9 cellular contexts compared by ENCODE assay signal in genomic region chr7:7567898-7568531, GRCh38. TPM values are rescaled to one million over a fixed set of nuclear protein-coding genes. Genes with fewer than 3 reads are reported as not detected.
DNase-seq lines count a peak whose midpoint lies in the region; ATAC-seq, FAIRE-seq and TF ChIP-seq lines count a peak whose summit lies in the region.
"Had no signal": no experiment of that assay in that cellular context is flagged by ENCODE, and none has a peak within 500 bp of the region (broad histone marks: within the 10 kb centered on the region; RNA-seq: fewer than 3 reads in every experiment).

No MANE protein-coding gene starts in this region.

- WGBS in HepG2 (ENCODE audit: low lambda C conversion rate), result 48% methylated on average over 2 of the region's 2 CpGs

- no peak overlapping the region for H2AFZ ChIP-seq in HepG2 (ENCODE audit: low read length)

- in situ Hi-C loops in HepG2 (cut with HindIII; ENCODE audit: extremely low pct_ligation_motif_present, low pct_unique_long_range_greater_than_20kb), result no loop called here

- H3K27me3 ChIP-seq in HepG2 (ENCODE audit: control insufficient read depth in 1 of 2, insufficient read depth in 2 of 2, low read length in 2 of 2) (no peaks in the 10 kb centered on the region), upper lobe of right lung (no peaks in the 10 kb centered on the region)

- H3K9ac ChIP-seq in HepG2 (ENCODE audit: insufficient read depth, low read depth, low read length), result peak overlapping the region; percentile 89

- no peak for TF ChIP-seq RAD21 in HepG2 (CRISPR knock-in tag; IDR thresholded peaks at IDR 0.05)

- no peak for TF ChIP-seq CTCF in HepG2 (CRISPR knock-in tag; IDR thresholded peaks at IDR 0.05)
- no peak for TF ChIP-seq CTCF in upper lobe of right lung (IDR thresholded peaks at IDR 0.05)
- no peak for TF ChIP-seq CTCF in D721Med (IDR thresholded peaks at IDR 0.05; ENCODE audit: insufficient read depth, missing control alignments)

- TF ChIP-seq EP300 in HepG2 (IDR thresholded peaks at IDR 0.05; ENCODE audit: low read depth in 2 of 2, low read length in 2 of 2) (no peak), HepG2 (CRISPR knock-in tag; IDR thresholded peaks at IDR 0.05; ENCODE audit: borderline replicate concordance) (no peak)

- H4K20me1 ChIP-seq in HepG2 (ENCODE audit: insufficient read depth, low read length), result no peaks in the 10 kb centered on the region

- FAIRE-seq in HepG2 (lab: Jason Lieb, UNC) (no peak), D721Med (lab: Jason Lieb, UNC) (no peak)

- CTCF ChIA-PET in activated naive CD4-positive, alpha-beta T cell treated with anti-CD3 and anti-CD28 coated beads, Interleukin-2, amount 10 ng/mL, durations not matched to agents 7 days and 5 days (lab: Charles Lee), result interaction anchor here (1.2 kb wide), 1 partner anchor 465 kb away, joined by 3 read pairs; no protein-coding TSS in a partner anchor
- CTCF ChIA-PET in HepG2 (lab: Yijun Ruan, JAX; ENCODE audit: low intra/inter-chr PET ratio, low total read pairs), result no interaction called here

- H3K27me3 Mint-ChIP-seq in activated naive CD4-positive, alpha-beta T cell treated with anti-CD3 and anti-CD28 coated beads, Interleukin-2, amount 10 ng/mL, durations not matched to agents 7 days and 5 days, result no peaks in the 10 kb centered on the region
- peaks cover 4% of the 10 kb centered on the region for H3K27me3 Mint-ChIP-seq in activated T-helper 2 cell treated with anti-CD3 and anti-CD28 coated beads, Interferon-gamma antibody, Interleukin-2, Interleukin-4, amounts not matched to agents 10 μg/mL and 5 μg/mL and 100 μg/mL, durations not matched to agents 14 hours and 24 hours and 36 hours (ENCODE audit: low read depth)

- POLR2A ChIA-PET in HepG2 (lab: Yijun Ruan, JAX), result interaction anchor here (1.7 kb wide), 1 partner anchor 72 kb away, joined by 4 read pairs; the partner anchor contains the start of gene UMAD1

- H3K4me1 Mint-ChIP-seq in activated naive CD4-positive, alpha-beta T cell treated with anti-CD3 and anti-CD28 coated beads, Interleukin-2, amount 10 ng/mL, durations not matched to agents 7 days and 5 days, result peaks cover 43% of the 10 kb centered on the region
- H3K4me1 Mint-ChIP-seq in activated T-helper 2 cell treated with anti-CD3 and anti-CD28 coated beads, Interferon-gamma antibody, Interleukin-2, Interleukin-4, amounts not matched to agents 10 μg/mL and 5 μg/mL and 100 μg/mL, durations not matched to agents 14 hours and 24 hours and 36 hours (ENCODE audit: low read depth), result peaks cover 35% of the 10 kb centered on the region

- H3K27ac ChIP-seq in HepG2 (ENCODE audit: extremely low read length, insufficient read depth, low read length) (no peak overlapping the region), upper lobe of right lung (peak overlapping the region; percentile 90)

- peak overlapping the region; percentile 89 for H3K27ac Mint-ChIP-seq in activated naive CD4-positive, alpha-beta T cell treated with anti-CD3 and anti-CD28 coated beads, Interleukin-2, amount 10 ng/mL, durations not matched to agents 7 days and 5 days
- H3K27ac Mint-ChIP-seq in activated T-helper 2 cell treated with anti-CD3 and anti-CD28 coated beads, Interferon-gamma antibody, Interleukin-2, Interleukin-4, amounts not matched to agents 10 μg/mL and 5 μg/mL and 100 μg/mL, durations not matched to agents 14 hours and 24 hours and 36 hours, result peak overlapping the region; percentile 34

- peaks cover 48% of the 10 kb centered on the region for H3K79me2 ChIP-seq in HepG2 (ENCODE audit: insufficient read depth, low read length)

- TSS peak; percentile 64 for BruUV-seq in HepG2 (replicated peaks; lab: Mats Ljungman, UMichigan)

- peaks cover under 1 to 10% of the 10 kb centered on the region in 2 experiments; a peak in 3 of 5 replicates for H3K36me3 ChIP-seq in HepG2 (replicated peaks in 1 of 2; ENCODE audit: control insufficient read depth in 1 of 2, insufficient read depth in 2 of 2, low read length in 2 of 2)
- peaks cover 7% of the 10 kb centered on the region for H3K36me3 ChIP-seq in upper lobe of right lung

- peak overlapping the region; percentile 76 for H3K4me2 ChIP-seq in HepG2 (ENCODE audit: low read depth, low read length)

- H3K4me1 ChIP-seq in HepG2 (ENCODE audit: insufficient read depth, low read length) (peaks cover 42% of the 10 kb centered on the region), upper lobe of right lung (peaks cover 17% of the 10 kb centered on the region)

- H3K4me3 Mint-ChIP-seq in activated naive CD4-positive, alpha-beta T cell treated with anti-CD3 and anti-CD28 coated beads, Interleukin-2, amount 10 ng/mL, durations not matched to agents 7 days and 5 days, result peak overlapping the region; percentile 82
- H3K4me3 Mint-ChIP-seq in activated T-helper 2 cell treated with anti-CD3 and anti-CD28 coated beads, Interferon-gamma antibody, Interleukin-2, Interleukin-4, amounts not matched to agents 10 μg/mL and 5 μg/mL and 100 μg/mL, durations not matched to agents 14 hours and 24 hours and 36 hours (ENCODE audit: low read depth), result peak overlapping the region; percentile 76

- no peaks in the 10 kb centered on the region for H3K9me3 Mint-ChIP-seq in activated naive CD4-positive, alpha-beta T cell treated with anti-CD3 and anti-CD28 coated beads, Interleukin-2, amount 10 ng/mL, durations not matched to agents 7 days and 5 days
- H3K9me3 Mint-ChIP-seq in activated T-helper 2 cell treated with anti-CD3 and anti-CD28 coated beads, Interferon-gamma antibody, Interleukin-2, Interleukin-4, amounts not matched to agents 10 μg/mL and 5 μg/mL and 100 μg/mL, durations not matched to agents 14 hours and 24 hours and 36 hours, result no peaks in the 10 kb centered on the region

- H3K4me3 ChIP-seq in HepG2 (replicated peaks in 1 of 3; ENCODE audit: insufficient read depth in 1 of 3, low read depth in 2 of 3, low read length in 3 of 3) (peak overlapping the region; percentile 67 to 83 (median 79); a peak in 5 of 6 replicates), upper lobe of right lung (peak overlapping the region; percentile 74)

- DNase-seq in activated naive CD4-positive, alpha-beta T cell treated with anti-CD3 and anti-CD28 coated beads, Interleukin-2, amount 10 ng/mL, durations not matched to agents 7 days and 5 days, result no peak
- no peak for DNase-seq in activated naive CD4-positive, alpha-beta T cell treated with Interleukin-2 at 50 U/mL for 16 hours
- DNase-seq in activated T-helper 2 cell treated with anti-CD3 and anti-CD28 coated beads, Interferon-gamma antibody, Interleukin-2, Interleukin-4, amounts not matched to agents 10 μg/mL and 5 μg/mL and 100 μg/mL, durations not matched to agents 14 hours and 24 hours and 36 hours (ENCODE audit: low spot score), result no peak
- no peak for DNase-seq in HepG2 (ENCODE audit: low spot score)
- no peak for DNase-seq in upper lobe of right lung
- DNase-seq in D721Med (ENCODE audit: insufficient read length, low spot score), result no peak
- DNase-seq in NCI-H226, result no peak
- no peak for DNase-seq in central memory CD4-positive, alpha-beta T cell

- ATAC-seq in HepG2 (no peak), upper lobe of right lung (no peak)

- no peak for TF ChIP-seq POLR2A in HepG2 (IDR thresholded peaks at IDR 0.05; ENCODE audit: insufficient read depth in 1 of 2, low read depth in 2 of 2, low read length in 2 of 2)

- no peaks in the 10 kb centered on the region for H3K9me3 ChIP-seq in HepG2 (ENCODE audit: low read length)
- no peaks in the 10 kb centered on the region for H3K9me3 ChIP-seq in upper lobe of right lung

- peaks cover 34% of the 10 kb centered on the region for H3K36me3 Mint-ChIP-seq in activated naive CD4-positive, alpha-beta T cell treated with anti-CD3 and anti-CD28 coated beads, Interleukin-2, amount 10 ng/mL, durations not matched to agents 7 days and 5 days
- peaks cover 33% of the 10 kb centered on the region for H3K36me3 Mint-ChIP-seq in activated T-helper 2 cell treated with anti-CD3 and anti-CD28 coated beads, Interferon-gamma antibody, Interleukin-2, Interleukin-4, amounts not matched to agents 10 μg/mL and 5 μg/mL and 100 μg/mL, durations not matched to agents 14 hours and 24 hours and 36 hours (ENCODE audit: low read depth)

- intact Hi-C loops in activated T-helper 2 cell treated with anti-CD3 and anti-CD28 coated beads, Interferon-gamma antibody, Interleukin-2, Interleukin-4, amounts not matched to agents 10 μg/mL and 5 μg/mL and 100 μg/mL, durations not matched to agents 14 hours and 24 hours and 36 hours (cut with micrococcal nuclease), result loop anchor here (5.0 kb wide), 4 partner anchors 194 to 629 kb away; partner anchors contain the start of gene GLCCI1
- intact Hi-C loops in HepG2 (cut with micrococcal nuclease; ENCODE audit: unreplicated experiment) (loop anchor here (1.0 kb wide), 1 partner anchor 72 kb away; the partner anchor contains the start of gene UMAD1), upper lobe of right lung (cut with DNase I) (no loop called here)

RNA-seq across cellular contexts. Expression of gene MIOS, which starts 1.3 kb away (rescaled TPM):
- 29.8 and 30.3 TPM in 2 replicates for total RNA-seq in activated T-helper 2 cell treated with anti-CD3 and anti-CD28 coated beads, Interferon-gamma antibody, Interleukin-2, Interleukin-4, amounts not matched to agents 10 μg/mL and 5 μg/mL and 100 μg/mL, durations not matched to agents 14 hours and 24 hours and 36 hours
- total RNA-seq in HepG2 (2016; rRNA removed; fragmentation: Illumina TruSeq; extraction: Trizol), result 33.5 and 36.2 TPM in 2 replicates
- 11.4 and 12.2 TPM in 2 replicates for total RNA-seq in HepG2 (2016; cell fraction: cytosol; rRNA removed; fragmentation: Illumina TruSeq; extraction: Trizol; ENCODE audit: low read depth)
- total RNA-seq in HepG2 (2016; cell fraction: insoluble cytoplasmic fraction; rRNA removed; fragmentation: Illumina TruSeq; extraction: Trizol), result 31.5 and 33.8 TPM in 2 replicates
- total RNA-seq in HepG2 (2016; cell fraction: membrane; rRNA removed; fragmentation: Illumina TruSeq; extraction: Trizol), result 18.8 and 19.9 TPM in 2 replicates
- 39.3 and 42.7 TPM in 2 replicates for total RNA-seq in HepG2 (2016; cell fraction: nucleus; rRNA removed; fragmentation: Illumina TruSeq; extraction: Trizol)
- 11.8 and 15.2 TPM in 2 replicates for polyA plus RNA-seq in HepG2 (2011; rRNA removed)
- 5.7 and 8.9 TPM in 2 replicates for polyA plus RNA-seq in HepG2 (2011; cell fraction: cytosol; rRNA removed)
- polyA plus RNA-seq in HepG2 (2011; cell fraction: nucleus; rRNA removed), result 8.6 and 10.4 TPM in 2 replicates
- polyA plus RNA-seq in HepG2 (2012), result 9.7 and 10.5 TPM in 2 replicates
- polyA plus RNA-seq in HepG2 (2016; cell fraction: cytosol; fragmentation: Illumina TruSeq; extraction: Trizol; ENCODE audit: low read depth), result 6.4 and 7.1 TPM in 2 replicates
- polyA plus RNA-seq in HepG2 (2016; cell fraction: insoluble cytoplasmic fraction; fragmentation: Illumina TruSeq; extraction: Trizol; ENCODE audit: low read depth), result 19.7 and 23.4 TPM in 2 replicates
- polyA plus RNA-seq in HepG2 (2016; cell fraction: membrane; fragmentation: Illumina TruSeq; extraction: Trizol; ENCODE audit: low read depth), result 7.5 and 8.1 TPM in 2 replicates
- polyA plus RNA-seq in HepG2 (2016; cell fraction: nucleus; fragmentation: Illumina TruSeq; extraction: Trizol; ENCODE audit: insufficient read depth, low read depth), result 24.2 and 27.0 TPM in 2 replicates
- 8.8 and 16.3 TPM in 2 replicates for polyA minus RNA-seq in HepG2 (2011; rRNA and poly(A)+ RNA removed; ENCODE audit: low replicate concordance)
- 9.5 and 13.8 TPM in 2 replicates for polyA minus RNA-seq in HepG2 (2011; cell fraction: cytosol; rRNA and poly(A)+ RNA removed)
- 78.3 and 78.4 TPM in 2 replicates for polyA minus RNA-seq in HepG2 (2011; cell fraction: nucleus; rRNA and poly(A)+ RNA removed)
- 27.8 TPM for total RNA-seq in upper lobe of right lung

RNA-seq across cellular contexts. Expression of gene COL28A1, which starts 32.3 kb away (rescaled TPM):
- 0.07 TPM in 1 of 2 replicates, not detected in the other for total RNA-seq in activated T-helper 2 cell treated with anti-CD3 and anti-CD28 coated beads, Interferon-gamma antibody, Interleukin-2, Interleukin-4, amounts not matched to agents 10 μg/mL and 5 μg/mL and 100 μg/mL, durations not matched to agents 14 hours and 24 hours and 36 hours
- total RNA-seq in HepG2 (2016; rRNA removed; fragmentation: Illumina TruSeq; extraction: Trizol), result 0.07 TPM in 1 of 2 replicates, not detected in the other
- not detected in 2 replicates for total RNA-seq in HepG2 (2016; cell fraction: cytosol; rRNA removed; fragmentation: Illumina TruSeq; extraction: Trizol; ENCODE audit: low read depth)
- 0.04 TPM in 1 of 2 replicates, not detected in the other for total RNA-seq in HepG2 (2016; cell fraction: insoluble cytoplasmic fraction; rRNA removed; fragmentation: Illumina TruSeq; extraction: Trizol)
- not detected in 2 replicates for total RNA-seq in HepG2 (2016; cell fraction: membrane; rRNA removed; fragmentation: Illumina TruSeq; extraction: Trizol)
- total RNA-seq in HepG2 (2016; cell fraction: nucleus; rRNA removed; fragmentation: Illumina TruSeq; extraction: Trizol), result 0.19 and 0.25 TPM in 2 replicates
- 0.07 and 0.15 TPM in 2 replicates for polyA plus RNA-seq in HepG2 (2011; rRNA removed)
- 0.03 TPM in 1 of 2 replicates, not detected in the other for polyA plus RNA-seq in HepG2 (2011; cell fraction: cytosol; rRNA removed)
- polyA plus RNA-seq in HepG2 (2011; cell fraction: nucleus; rRNA removed), result 0.61 and 0.79 TPM in 2 replicates
- 0.08 and 0.13 TPM in 2 replicates for polyA plus RNA-seq in HepG2 (2012)
- polyA plus RNA-seq in HepG2 (2016; cell fraction: cytosol; fragmentation: Illumina TruSeq; extraction: Trizol; ENCODE audit: low read depth), result not detected in 2 replicates
- not detected in 2 replicates for polyA plus RNA-seq in HepG2 (2016; cell fraction: insoluble cytoplasmic fraction; fragmentation: Illumina TruSeq; extraction: Trizol; ENCODE audit: low read depth)
- not detected in 2 replicates for polyA plus RNA-seq in HepG2 (2016; cell fraction: membrane; fragmentation: Illumina TruSeq; extraction: Trizol; ENCODE audit: low read depth)
- 0.11 and 0.25 TPM in 2 replicates for polyA plus RNA-seq in HepG2 (2016; cell fraction: nucleus; fragmentation: Illumina TruSeq; extraction: Trizol; ENCODE audit: insufficient read depth, low read depth)
- not detected in 2 replicates for polyA minus RNA-seq in HepG2 (2011; rRNA and poly(A)+ RNA removed; ENCODE audit: low replicate concordance)
- not detected in 2 replicates for polyA minus RNA-seq in HepG2 (2011; cell fraction: cytosol; rRNA and poly(A)+ RNA removed)
- polyA minus RNA-seq in HepG2 (2011; cell fraction: nucleus; rRNA and poly(A)+ RNA removed), result 0.37 and 0.39 TPM in 2 replicates
- total RNA-seq in upper lobe of right lung, result 0.61 TPM
- total RNA-seq: activated CD8-positive, alpha-beta memory T cell treated with anti-CD3 and anti-CD28 coated beads for 36 hours had no signal
